2 cellular contexts compared by ENCODE assay signal in genomic region chr6:25278914-25279747, GRCh38.
TF ChIP-seq lines count a peak whose summit lies in the region.

CARMIL1 (plus strand) TSS chr6:25279374; CDS start chr6:25279796, 422 bp downstream.

TF ChIP-seq in HCT116, 20 proteins besides CTCF, POLR2A, EP300 and RAD21 (continued from another document):
- TF ChIP-seq REST (IDR thresholded peaks at IDR 0.05; ENCODE audit: low read depth) (no peak), MAX (IDR thresholded peaks at IDR 0.05) (peak; percentile 59), FOSL1 (IDR thresholded peaks at IDR 0.05; ENCODE audit: low read depth) (no peak), YY1 (IDR thresholded peaks at IDR 0.05; ENCODE audit: extremely low read depth, insufficient replicate concordance, low read depth, low read length) (peak; percentile 17), ZNF274 (IDR thresholded peaks at IDR 0.05; ENCODE audit: low read depth, low read length) (no peak), CEBPB (IDR thresholded peaks at IDR 0.05; ENCODE audit: low read depth) (no peak), EGR1 (IDR thresholded peaks at IDR 0.05; ENCODE audit: low read depth) (peak; percentile 85), ZBTB33 (IDR thresholded peaks at IDR 0.05; ENCODE audit: extremely low read depth, insufficient replicate concordance, low read length) (peak; percentile 91), ELF1 (IDR thresholded peaks at IDR 0.05; ENCODE audit: borderline replicate concordance, low read depth) (no peak), SIN3A (IDR thresholded peaks at IDR 0.05; ENCODE audit: low read depth) (peak; percentile 57), ZFX (IDR thresholded peaks at IDR 0.05) (peak; percentile 40; the same call in 1 of the 2 replicates)

TF ChIP-seq in SK-N-SH treated with all-trans-retinoic acid at 6 μM for 48 hours, 23 proteins besides CTCF, POLR2A, EP300 and RAD21 (continued from another document):
- no peak; the same call in 1 of the 2 replicates for TF ChIP-seq PATZ1 (CRISPR knock-in tag; IDR thresholded peaks at IDR 0.05; ENCODE audit: borderline replicate concordance)
- no peak for TF ChIP-seq ISL1 (CRISPR knock-in tag; IDR thresholded peaks at IDR 0.05)
- no peak for TF ChIP-seq OSR1 (CRISPR knock-in tag; IDR thresholded peaks at IDR 0.05)
- no peak for TF ChIP-seq POU6F1 (CRISPR knock-in tag; IDR thresholded peaks at IDR 0.05; ENCODE audit: borderline replicate concordance, low read depth)
- TF ChIP-seq PPARA (CRISPR knock-in tag; IDR thresholded peaks at IDR 0.05; ENCODE audit: borderline replicate concordance) = no peak
- TF ChIP-seq, protein P1, sequence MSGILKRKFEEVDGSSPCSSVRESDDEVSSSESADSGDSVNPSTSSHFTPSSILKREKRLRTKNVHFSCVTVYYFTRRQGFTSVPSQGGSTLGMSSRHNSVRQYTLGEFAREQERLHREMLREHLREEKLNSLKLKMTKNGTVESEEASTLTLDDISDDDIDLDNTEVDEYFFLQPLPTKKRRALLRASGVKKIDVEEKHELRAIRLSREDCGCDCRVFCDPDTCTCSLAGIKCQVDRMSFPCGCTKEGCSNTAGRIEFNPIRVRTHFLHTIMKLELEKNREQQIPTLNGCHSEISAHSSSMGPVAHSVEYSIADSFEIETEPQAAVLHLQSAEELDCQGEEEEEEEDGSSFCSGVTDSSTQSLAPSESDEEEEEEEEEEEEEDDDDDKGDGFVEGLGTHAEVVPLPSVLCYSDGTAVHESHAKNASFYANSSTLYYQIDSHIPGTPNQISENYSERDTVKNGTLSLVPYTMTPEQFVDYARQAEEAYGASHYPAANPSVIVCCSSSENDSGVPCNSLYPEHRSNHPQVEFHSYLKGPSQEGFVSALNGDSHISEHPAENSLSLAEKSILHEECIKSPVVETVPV (CRISPR knock-in tag; IDR thresholded peaks at IDR 0.05) = no peak
- no peak for TF ChIP-seq ZC3H10 (CRISPR knock-in tag; IDR thresholded peaks at IDR 0.05)
- TF ChIP-seq, protein P2, sequence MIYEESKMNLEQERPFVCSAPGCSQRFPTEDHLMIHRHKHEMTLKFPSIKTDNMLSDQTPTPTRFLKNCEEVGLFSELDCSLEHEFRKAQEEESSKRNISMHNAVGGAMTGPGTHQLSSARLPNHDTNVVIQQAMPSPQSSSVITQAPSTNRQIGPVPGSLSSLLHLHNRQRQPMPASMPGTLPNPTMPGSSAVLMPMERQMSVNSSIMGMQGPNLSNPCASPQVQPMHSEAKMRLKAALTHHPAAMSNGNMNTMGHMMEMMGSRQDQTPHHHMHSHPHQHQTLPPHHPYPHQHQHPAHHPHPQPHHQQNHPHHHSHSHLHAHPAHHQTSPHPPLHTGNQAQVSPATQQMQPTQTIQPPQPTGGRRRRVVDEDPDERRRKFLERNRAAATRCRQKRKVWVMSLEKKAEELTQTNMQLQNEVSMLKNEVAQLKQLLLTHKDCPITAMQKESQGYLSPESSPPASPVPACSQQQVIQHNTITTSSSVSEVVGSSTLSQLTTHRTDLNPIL (CRISPR knock-in tag; IDR thresholded peaks at IDR 0.05; ENCODE audit: low read depth) = no peak
- no peak for TF ChIP-seq GLIS3 (CRISPR knock-in tag; IDR thresholded peaks at IDR 0.05)
- TF ChIP-seq ZFP3 (CRISPR knock-in tag; IDR thresholded peaks at IDR 0.05) = no peak
- no peak for TF ChIP-seq ARNTL (CRISPR knock-in tag; IDR thresholded peaks at IDR 0.05; ENCODE audit: borderline replicate concordance, low read depth)
